Comparison of ENCODE assay signal across 1 cellular context in the genomic region with DNA sequence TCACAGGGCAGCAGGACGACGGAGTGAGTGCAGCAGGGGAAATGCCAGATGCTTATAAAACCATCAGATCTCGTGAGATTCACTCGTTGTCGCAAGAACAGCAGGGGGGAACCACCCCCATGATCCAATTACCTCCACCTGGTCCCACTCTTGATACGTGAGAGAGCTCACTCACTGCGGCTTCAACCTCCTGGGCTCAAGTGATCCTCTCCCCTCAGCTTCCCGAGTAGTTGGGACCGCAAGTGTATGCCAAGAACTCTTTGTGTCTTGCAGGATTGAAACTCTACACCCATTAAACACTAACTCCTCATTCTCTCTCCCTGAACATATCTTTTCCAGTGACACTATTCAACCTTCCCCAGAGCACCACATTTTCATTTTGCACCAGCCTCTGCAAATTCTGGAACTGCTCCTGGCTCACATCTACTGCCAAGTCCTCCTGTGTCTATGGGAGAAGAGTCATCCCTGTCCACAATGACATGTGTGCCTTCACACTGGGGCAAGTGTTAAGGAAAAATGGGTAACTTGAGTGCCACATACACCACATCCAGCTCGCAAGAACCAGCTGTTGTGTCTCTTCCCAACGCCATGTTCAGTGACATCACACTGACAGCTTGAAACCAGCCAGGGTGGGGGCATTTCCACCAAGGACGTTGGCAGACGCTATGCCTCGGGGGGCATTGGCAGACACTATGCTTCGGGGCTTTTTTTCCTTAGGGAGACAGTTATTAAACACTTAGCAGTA.
TF ChIP-seq lines count a peak whose summit lies in the region.

No MANE protein-coding gene starts in this region.

TF ChIP-seq in HEK293, 187 proteins besides CTCF, POLR2A, EP300 and RAD21 (continued from another document):
- TF ChIP-seq RBAK (tag by site-specific recombination; IDR thresholded peaks at IDR 0.05), result no peak
- TF ChIP-seq GLIS1 (tag by site-specific recombination; IDR thresholded peaks at IDR 0.05), result peak; percentile 80
- no peak for TF ChIP-seq ZNF140 (tag by site-specific recombination; IDR thresholded peaks at IDR 0.05)
- TF ChIP-seq, protein P1, sequence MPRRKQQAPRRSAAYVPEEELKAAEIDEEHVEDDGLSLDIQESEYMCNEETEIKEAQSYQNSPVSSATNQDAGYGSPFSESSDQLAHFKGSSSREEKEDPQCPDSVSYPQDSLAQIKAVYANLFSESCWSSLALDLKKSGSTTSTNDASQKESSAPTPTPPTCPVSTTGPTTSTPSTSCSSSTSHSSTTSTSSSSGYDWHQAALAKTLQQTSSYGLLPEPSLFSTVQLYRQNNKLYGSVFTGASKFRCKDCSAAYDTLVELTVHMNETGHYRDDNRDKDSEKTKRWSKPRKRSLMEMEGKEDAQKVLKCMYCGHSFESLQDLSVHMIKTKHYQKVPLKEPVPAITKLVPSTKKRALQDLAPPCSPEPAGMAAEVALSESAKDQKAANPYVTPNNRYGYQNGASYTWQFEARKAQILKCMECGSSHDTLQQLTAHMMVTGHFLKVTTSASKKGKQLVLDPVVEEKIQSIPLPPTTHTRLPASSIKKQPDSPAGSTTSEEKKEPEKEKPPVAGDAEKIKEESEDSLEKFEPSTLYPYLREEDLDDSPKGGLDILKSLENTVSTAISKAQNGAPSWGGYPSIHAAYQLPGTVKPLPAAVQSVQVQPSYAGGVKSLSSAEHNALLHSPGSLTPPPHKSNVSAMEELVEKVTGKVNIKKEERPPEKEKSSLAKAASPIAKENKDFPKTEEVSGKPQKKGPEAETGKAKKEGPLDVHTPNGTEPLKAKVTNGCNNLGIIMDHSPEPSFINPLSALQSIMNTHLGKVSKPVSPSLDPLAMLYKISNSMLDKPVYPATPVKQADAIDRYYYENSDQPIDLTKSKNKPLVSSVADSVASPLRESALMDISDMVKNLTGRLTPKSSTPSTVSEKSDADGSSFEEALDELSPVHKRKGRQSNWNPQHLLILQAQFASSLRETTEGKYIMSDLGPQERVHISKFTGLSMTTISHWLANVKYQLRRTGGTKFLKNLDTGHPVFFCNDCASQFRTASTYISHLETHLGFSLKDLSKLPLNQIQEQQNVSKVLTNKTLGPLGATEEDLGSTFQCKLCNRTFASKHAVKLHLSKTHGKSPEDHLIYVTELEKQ (tag by site-specific recombination; IDR thresholded peaks at IDR 0.05; ENCODE audit: borderline replicate concordance), result no peak
- TF ChIP-seq, protein P2, sequence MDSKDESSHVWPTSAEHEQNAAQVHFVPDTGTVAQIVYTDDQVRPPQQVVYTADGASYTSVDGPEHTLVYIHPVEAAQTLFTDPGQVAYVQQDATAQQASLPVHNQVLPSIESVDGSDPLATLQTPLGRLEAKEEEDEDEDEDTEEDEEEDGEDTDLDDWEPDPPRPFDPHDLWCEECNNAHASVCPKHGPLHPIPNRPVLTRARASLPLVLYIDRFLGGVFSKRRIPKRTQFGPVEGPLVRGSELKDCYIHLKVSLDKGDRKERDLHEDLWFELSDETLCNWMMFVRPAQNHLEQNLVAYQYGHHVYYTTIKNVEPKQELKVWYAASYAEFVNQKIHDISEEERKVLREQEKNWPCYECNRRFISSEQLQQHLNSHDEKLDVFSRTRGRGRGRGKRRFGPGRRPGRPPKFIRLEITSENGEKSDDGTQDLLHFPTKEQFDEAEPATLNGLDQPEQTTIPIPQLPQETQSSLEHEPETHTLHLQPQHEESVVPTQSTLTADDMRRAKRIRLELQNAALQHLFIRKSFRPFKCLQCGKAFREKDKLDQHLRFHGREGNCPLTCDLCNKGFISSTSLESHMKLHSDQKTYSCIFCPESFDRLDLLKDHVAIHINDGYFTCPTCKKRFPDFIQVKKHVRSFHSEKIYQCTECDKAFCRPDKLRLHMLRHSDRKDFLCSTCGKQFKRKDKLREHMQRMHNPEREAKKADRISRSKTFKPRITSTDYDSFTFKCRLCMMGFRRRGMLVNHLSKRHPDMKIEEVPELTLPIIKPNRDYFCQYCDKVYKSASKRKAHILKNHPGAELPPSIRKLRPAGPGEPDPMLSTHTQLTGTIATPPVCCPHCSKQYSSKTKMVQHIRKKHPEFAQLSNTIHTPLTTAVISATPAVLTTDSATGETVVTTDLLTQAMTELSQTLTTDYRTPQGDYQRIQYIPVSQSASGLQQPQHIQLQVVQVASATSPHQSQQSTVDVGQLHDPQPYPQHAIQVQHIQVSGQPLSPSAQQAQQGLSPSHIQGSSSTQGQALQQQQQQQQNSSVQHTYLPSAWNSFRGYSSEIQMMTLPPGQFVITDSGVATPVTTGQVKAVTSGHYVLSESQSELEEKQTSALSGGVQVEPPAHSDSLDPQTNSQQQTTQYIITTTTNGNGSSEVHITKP (tag by site-specific recombination; IDR thresholded peaks at IDR 0.05), result peak; percentile 94
- TF ChIP-seq, protein P3, sequence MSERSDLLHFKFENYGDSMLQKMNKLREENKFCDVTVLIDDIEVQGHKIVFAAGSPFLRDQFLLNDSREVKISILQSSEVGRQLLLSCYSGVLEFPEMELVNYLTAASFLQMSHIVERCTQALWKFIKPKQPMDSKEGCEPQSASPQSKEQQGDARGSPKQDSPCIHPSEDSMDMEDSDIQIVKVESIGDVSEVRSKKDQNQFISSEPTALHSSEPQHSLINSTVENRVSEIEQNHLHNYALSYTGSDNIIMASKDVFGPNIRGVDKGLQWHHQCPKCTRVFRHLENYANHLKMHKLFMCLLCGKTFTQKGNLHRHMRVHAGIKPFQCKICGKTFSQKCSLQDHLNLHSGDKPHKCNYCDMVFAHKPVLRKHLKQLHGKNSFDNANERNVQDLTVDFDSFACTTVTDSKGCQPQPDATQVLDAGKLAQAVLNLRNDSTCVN (tag by site-specific recombination; optimal IDR thresholded peaks at IDR 0.05), result no peak
- TF ChIP-seq, protein P4, sequence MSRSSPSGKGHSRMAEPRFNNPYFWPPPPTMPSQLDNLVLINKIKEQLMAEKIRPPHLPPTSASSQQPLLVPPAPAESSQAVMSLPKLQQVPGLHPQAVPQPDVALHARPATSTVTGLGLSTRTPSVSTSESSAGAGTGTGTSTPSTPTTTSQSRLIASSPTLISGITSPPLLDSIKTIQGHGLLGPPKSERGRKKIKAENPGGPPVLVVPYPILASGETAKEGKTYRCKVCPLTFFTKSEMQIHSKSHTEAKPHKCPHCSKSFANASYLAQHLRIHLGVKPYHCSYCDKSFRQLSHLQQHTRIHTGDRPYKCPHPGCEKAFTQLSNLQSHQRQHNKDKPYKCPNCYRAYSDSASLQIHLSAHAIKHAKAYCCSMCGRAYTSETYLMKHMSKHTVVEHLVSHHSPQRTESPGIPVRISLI (tag by site-specific recombination; IDR thresholded peaks at IDR 0.05), result no peak
- TF ChIP-seq ZNF274 (IDR thresholded peaks at IDR 0.05; ENCODE audit: low read length), result no peak
- no peak for TF ChIP-seq ZNF274 (tag by site-specific recombination; IDR thresholded peaks at IDR 0.05; ENCODE audit: borderline replicate concordance)
- no peak for TF ChIP-seq ZNF529 (tag by site-specific recombination; IDR thresholded peaks at IDR 0.05; ENCODE audit: insufficient replicate concordance)
- TF ChIP-seq ZSCAN30 (tag by site-specific recombination; IDR thresholded peaks at IDR 0.05), result no peak
- TF ChIP-seq ZNF768 (tag by site-specific recombination; IDR thresholded peaks at IDR 0.05), result no peak
- no peak for TF ChIP-seq ZNF76 (tag by site-specific recombination; IDR thresholded peaks at IDR 0.05; ENCODE audit: borderline replicate concordance, low read depth)
- TF ChIP-seq KLF9 (tag by site-specific recombination; IDR thresholded peaks at IDR 0.05; ENCODE audit: low read depth), result no peak
- no peak for TF ChIP-seq SETDB1 (IDR thresholded peaks at IDR 0.05; ENCODE audit: insufficient read length, low read length)
- no peak for TF ChIP-seq BCL11B (tag by site-specific recombination; IDR thresholded peaks at IDR 0.05; ENCODE audit: low read depth)
- TF ChIP-seq, protein P5, sequence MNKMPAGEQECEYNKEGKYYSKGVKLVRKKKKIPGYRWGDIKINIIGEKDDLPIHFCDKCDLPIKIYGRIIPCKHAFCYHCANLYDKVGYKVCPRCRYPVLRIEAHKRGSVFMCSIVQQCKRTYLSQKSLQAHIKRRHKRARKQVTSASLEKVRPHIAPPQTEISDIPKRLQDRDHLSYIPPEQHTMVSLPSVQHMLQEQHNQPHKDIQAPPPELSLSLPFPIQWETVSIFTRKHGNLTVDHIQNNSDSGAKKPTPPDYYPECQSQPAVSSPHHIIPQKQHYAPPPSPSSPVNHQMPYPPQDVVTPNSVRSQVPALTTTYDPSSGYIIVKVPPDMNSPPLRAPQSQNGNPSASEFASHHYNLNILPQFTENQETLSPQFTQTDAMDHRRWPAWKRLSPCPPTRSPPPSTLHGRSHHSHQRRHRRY (tag by site-specific recombination; IDR thresholded peaks at IDR 0.05), result no peak
- no peak for TF ChIP-seq ZEB2 (tag by site-specific recombination; IDR thresholded peaks at IDR 0.05)
- TF ChIP-seq, protein P6, sequence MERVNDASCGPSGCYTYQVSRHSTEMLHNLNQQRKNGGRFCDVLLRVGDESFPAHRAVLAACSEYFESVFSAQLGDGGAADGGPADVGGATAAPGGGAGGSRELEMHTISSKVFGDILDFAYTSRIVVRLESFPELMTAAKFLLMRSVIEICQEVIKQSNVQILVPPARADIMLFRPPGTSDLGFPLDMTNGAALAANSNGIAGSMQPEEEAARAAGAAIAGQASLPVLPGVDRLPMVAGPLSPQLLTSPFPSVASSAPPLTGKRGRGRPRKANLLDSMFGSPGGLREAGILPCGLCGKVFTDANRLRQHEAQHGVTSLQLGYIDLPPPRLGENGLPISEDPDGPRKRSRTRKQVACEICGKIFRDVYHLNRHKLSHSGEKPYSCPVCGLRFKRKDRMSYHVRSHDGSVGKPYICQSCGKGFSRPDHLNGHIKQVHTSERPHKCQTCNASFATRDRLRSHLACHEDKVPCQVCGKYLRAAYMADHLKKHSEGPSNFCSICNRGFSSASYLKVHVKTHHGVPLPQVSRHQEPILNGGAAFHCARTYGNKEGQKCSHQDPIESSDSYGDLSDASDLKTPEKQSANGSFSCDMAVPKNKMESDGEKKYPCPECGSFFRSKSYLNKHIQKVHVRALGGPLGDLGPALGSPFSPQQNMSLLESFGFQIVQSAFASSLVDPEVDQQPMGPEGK (tag by site-specific recombination; IDR thresholded peaks at IDR 0.05), result no peak
- no peak for TF ChIP-seq ZNF248 (tag by site-specific recombination; IDR thresholded peaks at IDR 0.05)
